ENCODE assay signal across 39 cellular contexts in the genomic region with DNA sequence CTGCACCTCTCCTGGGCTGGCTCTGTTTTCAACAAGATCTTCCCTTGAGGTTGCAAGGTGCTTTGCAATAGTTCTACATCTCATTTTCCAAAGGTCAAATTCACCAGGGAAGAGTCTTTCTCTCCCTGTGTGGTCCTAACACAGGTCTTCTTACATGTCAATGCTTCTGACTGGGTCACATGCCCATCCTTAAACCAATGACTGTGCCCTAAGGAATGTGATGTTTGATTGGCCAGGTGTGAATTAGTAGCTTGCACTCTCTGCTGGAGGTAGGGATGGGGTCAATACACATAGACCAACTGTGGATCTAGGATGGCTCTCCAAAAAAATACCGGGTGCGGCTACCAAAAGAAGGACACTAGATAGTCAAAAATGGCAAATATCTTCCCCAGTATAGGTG. TPM values are rescaled to one million over a fixed set of nuclear protein-coding genes. Genes with fewer than 3 reads are reported as not detected.
"Had no signal": no experiment of that assay in that cellular context is flagged by ENCODE, and none has a peak within 500 bp of the region (broad histone marks: within the 10 kb centered on the region; RNA-seq: fewer than 3 reads in every experiment).

No MANE protein-coding gene starts in this region.

- DNase-seq: activated CD4-positive, alpha-beta memory T cell treated with anti-CD3 and anti-CD28 coated beads for 36 hours; activated CD4-positive, alpha-beta T cell treated with anti-CD3 and anti-CD28 coated beads for 36 hours; activated CD4-positive, alpha-beta T cell treated with anti-CD3 and anti-CD28 coated beads, Interleukin-2, amount 10 ng/mL, durations not matched to agents 24 days and 14 days; activated CD4-positive, CD25-positive, alpha-beta regulatory T cell; activated CD4-positive, CD25-positive, alpha-beta regulatory T cell treated with anti-CD3 and anti-CD28 coated beads, Interleukin-2, amount 50 U/mL, for 72 hours; activated CD8-positive, alpha-beta memory T cell treated with anti-CD3 and anti-CD28 coated beads, Interleukin-2, amount 10 ng/mL, durations not matched to agents 7 days and 5 days; activated CD8-positive, alpha-beta memory T cell treated with anti-CD3 and anti-CD28 coated beads, Interleukin-2, amount 50 U/mL, for 4 hours; activated CD8-positive, alpha-beta T cell treated with anti-CD3 and anti-CD28 coated beads, Interleukin-2, amount 10 ng/mL, durations not matched to agents 7 days and 5 days; activated effector memory CD4-positive, alpha-beta T cell treated with anti-CD3 and anti-CD28 coated beads, Interleukin-2, amount 50 U/mL, for 16 hours; activated naive CD4-positive, alpha-beta T cell treated with anti-CD3 and anti-CD28 coated beads for 36 hours; activated naive CD8-positive, alpha-beta T cell treated with anti-CD3 and anti-CD28 coated beads for 36 hours; activated naive CD8-positive, alpha-beta T cell treated with anti-CD3 and anti-CD28 coated beads, Interleukin-2, amount 50 U/mL, for 24 hours; activated T-cell treated with anti-CD3 and anti-CD28 coated beads, Interleukin-2, amount 50 U/mL, for 1 hour; activated T-cell treated with anti-CD3 and anti-CD28 coated beads, Interleukin-2, amount 50 U/mL, for 48 hours; adrenal gland; amygdala; aorta; body of pancreas; caudate nucleus; cortex of kidney; dermis blood vessel endothelial cell; effector CD4-positive, alpha-beta T cell; effector memory CD8-positive, alpha-beta T cell; esophagus squamous epithelium; head of caudate nucleus; T-helper 1 cell; T-helper 17 cell; T1000; WERI-Rb-1 had no signal

- H3K9me3 Mint-ChIP-seq: activated CD4-positive, alpha-beta memory T cell treated with anti-CD3 and anti-CD28 coated beads for 36 hours; activated CD4-positive, alpha-beta T cell treated with anti-CD3 and anti-CD28 coated beads, Interleukin-2, amount 10 ng/mL, durations not matched to agents 24 days and 14 days; activated naive CD4-positive, alpha-beta T cell treated with anti-CD3 and anti-CD28 coated beads for 36 hours; activated naive CD4-positive, alpha-beta T cell treated with anti-CD3 and anti-CD28 coated beads, Interleukin-2, amount 50 U/mL, for 24 hours; activated naive CD8-positive, alpha-beta T cell treated with anti-CD3 and anti-CD28 coated beads for 36 hours; activated naive CD8-positive, alpha-beta T cell treated with anti-CD3 and anti-CD28 coated beads, Interleukin-2, amount 50 U/mL, for 24 hours; activated T-helper 1 cell treated with anti-CD3 and anti-CD28 coated beads, Interleukin-12 subunit alpha, Interleukin-12 subunit beta, Interleukin-2, Interleukin-4 antibody, amounts not matched to agents 30 ng/mL and 10 ng/mL and 1 ng/mL, durations not matched to agents 14 hours and 24 hours and 36 hours; activated T-helper 2 cell treated with anti-CD3 and anti-CD28 coated beads, Interferon-gamma antibody, Interleukin-2, Interleukin-4, amounts not matched to agents 10 μg/mL and 5 μg/mL and 100 μg/mL, durations not matched to agents 14 hours and 24 hours and 36 hours; effector memory CD8-positive, alpha-beta T cell; T-helper 2 cell treated with Interferon-gamma antibody and Interleukin-4, amounts not matched to agents 5 μg/mL and 100 μg/mL, for 36 hours had no signal

- H3K4me1 Mint-ChIP-seq: activated CD4-positive, alpha-beta T cell treated with anti-CD3 and anti-CD28 coated beads for 36 hours; activated CD4-positive, alpha-beta T cell treated with anti-CD3 and anti-CD28 coated beads, Interleukin-2, amount 10 ng/mL, durations not matched to agents 24 days and 14 days; activated CD8-positive, alpha-beta memory T cell treated with anti-CD3 and anti-CD28 coated beads, Interleukin-2, amount 10 ng/mL, durations not matched to agents 7 days and 5 days; activated naive CD4-positive, alpha-beta T cell treated with anti-CD3 and anti-CD28 coated beads, Interleukin-2, amount 50 U/mL, for 24 hours; activated naive CD8-positive, alpha-beta T cell treated with anti-CD3 and anti-CD28 coated beads for 36 hours; activated naive CD8-positive, alpha-beta T cell treated with anti-CD3 and anti-CD28 coated beads, Interleukin-2, amount 50 U/mL, for 24 hours had no signal

- H3K36me3 Mint-ChIP-seq: activated CD4-positive, alpha-beta memory T cell treated with anti-CD3 and anti-CD28 coated beads for 36 hours; activated CD8-positive, alpha-beta memory T cell treated with anti-CD3 and anti-CD28 coated beads, Interleukin-2, amount 10 ng/mL, durations not matched to agents 7 days and 5 days; activated naive CD4-positive, alpha-beta T cell treated with anti-CD3 and anti-CD28 coated beads, Interleukin-2, amount 50 U/mL, for 24 hours; activated naive CD8-positive, alpha-beta T cell treated with anti-CD3 and anti-CD28 coated beads for 36 hours had no signal

- H3K4me3 Mint-ChIP-seq: activated CD4-positive, alpha-beta memory T cell treated with anti-CD3 and anti-CD28 coated beads for 36 hours; activated CD4-positive, alpha-beta T cell treated with anti-CD3 and anti-CD28 coated beads for 36 hours; activated CD4-positive, alpha-beta T cell treated with anti-CD3 and anti-CD28 coated beads, Interleukin-2, amount 10 ng/mL, durations not matched to agents 24 days and 14 days; activated CD8-positive, alpha-beta memory T cell treated with anti-CD3 and anti-CD28 coated beads, Interleukin-2, amount 10 ng/mL, durations not matched to agents 7 days and 5 days; activated CD8-positive, alpha-beta T cell treated with anti-CD3 and anti-CD28 coated beads, Interleukin-2, amount 10 ng/mL, durations not matched to agents 7 days and 5 days; activated naive CD4-positive, alpha-beta T cell treated with anti-CD3 and anti-CD28 coated beads for 36 hours; activated naive CD4-positive, alpha-beta T cell treated with anti-CD3 and anti-CD28 coated beads, Interleukin-2, amount 50 U/mL, for 24 hours; activated naive CD8-positive, alpha-beta T cell treated with anti-CD3 and anti-CD28 coated beads for 36 hours; activated naive CD8-positive, alpha-beta T cell treated with anti-CD3 and anti-CD28 coated beads, Interleukin-2, amount 50 U/mL, for 24 hours; activated T-helper 1 cell treated with anti-CD3 and anti-CD28 coated beads, Interleukin-12 subunit alpha, Interleukin-12 subunit beta, Interleukin-2, Interleukin-4 antibody, amounts not matched to agents 30 ng/mL and 10 ng/mL and 1 ng/mL, durations not matched to agents 14 hours and 24 hours and 36 hours; effector memory CD8-positive, alpha-beta T cell; T-helper 17 cell; T-helper 2 cell treated with Interferon-gamma antibody and Interleukin-4, amounts not matched to agents 5 μg/mL and 100 μg/mL, for 36 hours had no signal

- H3K4me1 ChIP-seq: adrenal gland, body of pancreas, esophagus squamous epithelium had no signal

- H3K36me3 ChIP-seq: adrenal gland, esophagus squamous epithelium, WERI-Rb-1 had no signal

- H3K9me3 ChIP-seq: adrenal gland, body of pancreas, esophagus squamous epithelium had no signal

- H3K27me3 ChIP-seq: adrenal gland had no signal

- H3K27ac ChIP-seq: adrenal gland, body of pancreas, epithelial cell of prostate, esophagus squamous epithelium, WERI-Rb-1 had no signal

- H3K27ac Mint-ChIP-seq: activated CD4-positive, alpha-beta memory T cell treated with anti-CD3 and anti-CD28 coated beads for 36 hours; activated CD4-positive, alpha-beta T cell treated with anti-CD3 and anti-CD28 coated beads for 36 hours; activated CD4-positive, alpha-beta T cell treated with anti-CD3 and anti-CD28 coated beads, Interleukin-2, amount 10 ng/mL, durations not matched to agents 24 days and 14 days; activated CD8-positive, alpha-beta memory T cell treated with anti-CD3 and anti-CD28 coated beads, Interleukin-2, amount 10 ng/mL, durations not matched to agents 7 days and 5 days; activated CD8-positive, alpha-beta T cell treated with anti-CD3 and anti-CD28 coated beads, Interleukin-2, amount 10 ng/mL, durations not matched to agents 7 days and 5 days; activated naive CD4-positive, alpha-beta T cell treated with anti-CD3 and anti-CD28 coated beads for 36 hours; activated naive CD4-positive, alpha-beta T cell treated with anti-CD3 and anti-CD28 coated beads, Interleukin-2, amount 50 U/mL, for 24 hours; activated naive CD8-positive, alpha-beta T cell treated with anti-CD3 and anti-CD28 coated beads for 36 hours; activated naive CD8-positive, alpha-beta T cell treated with anti-CD3 and anti-CD28 coated beads, Interleukin-2, amount 50 U/mL, for 24 hours; activated T-helper 1 cell treated with anti-CD3 and anti-CD28 coated beads, Interleukin-12 subunit alpha, Interleukin-12 subunit beta, Interleukin-2, Interleukin-4 antibody, amounts not matched to agents 30 ng/mL and 10 ng/mL and 1 ng/mL, durations not matched to agents 14 hours and 24 hours and 36 hours; activated T-helper 2 cell treated with anti-CD3 and anti-CD28 coated beads, Interferon-gamma antibody, Interleukin-2, Interleukin-4, amounts not matched to agents 10 μg/mL and 5 μg/mL and 100 μg/mL, durations not matched to agents 14 hours and 24 hours and 36 hours; effector memory CD8-positive, alpha-beta T cell; T-helper 17 cell; T-helper 2 cell treated with Interferon-gamma antibody and Interleukin-4, amounts not matched to agents 5 μg/mL and 100 μg/mL, for 36 hours had no signal

- H3K4me3 ChIP-seq: adrenal gland, body of pancreas, esophagus squamous epithelium had no signal

- ATAC-seq: activated CD4-positive, alpha-beta T cell treated with anti-CD3 and anti-CD28 coated beads for 36 hours; activated CD8-positive, alpha-beta memory T cell treated with anti-CD3 and anti-CD28 coated beads, Interleukin-2, amount 10 ng/mL, durations not matched to agents 7 days and 5 days; activated CD8-positive, alpha-beta T cell treated with anti-CD3 and anti-CD28 coated beads, Interleukin-2, amount 10 ng/mL, durations not matched to agents 7 days and 5 days; activated naive CD8-positive, alpha-beta T cell treated with anti-CD3 and anti-CD28 coated beads, Interleukin-2, amount 50 U/mL, for 24 hours; body of pancreas; effector memory CD8-positive, alpha-beta T cell; T-helper 17 cell had no signal

RNA-seq across cellular contexts. Expression of a gene that starts 19.9 kb away (rescaled TPM):
- total RNA-seq: activated CD4-positive, alpha-beta memory T cell treated with anti-CD3 and anti-CD28 coated beads for 36 hours; activated CD4-positive, alpha-beta T cell treated with anti-CD3 and anti-CD28 coated beads for 36 hours; activated CD4-positive, alpha-beta T cell treated with anti-CD3 and anti-CD28 coated beads, Interleukin-2, amount 10 ng/mL, durations not matched to agents 24 days and 14 days; activated CD8-positive, alpha-beta memory T cell treated with anti-CD3 and anti-CD28 coated beads for 36 hours; activated CD8-positive, alpha-beta memory T cell treated with anti-CD3 and anti-CD28 coated beads, Interleukin-2, amount 10 ng/mL, durations not matched to agents 7 days and 5 days; activated CD8-positive, alpha-beta T cell treated with anti-CD3 and anti-CD28 coated beads, Interleukin-2, amount 10 ng/mL, durations not matched to agents 7 days and 5 days; activated naive CD4-positive, alpha-beta T cell treated with anti-CD3 and anti-CD28 coated beads for 36 hours; activated naive CD8-positive, alpha-beta T cell treated with anti-CD3 and anti-CD28 coated beads for 36 hours; activated T-helper 1 cell treated with anti-CD3 and anti-CD28 coated beads, Interleukin-12 subunit alpha, Interleukin-12 subunit beta, Interleukin-2, Interleukin-4 antibody, amounts not matched to agents 30 ng/mL and 10 ng/mL and 1 ng/mL, durations not matched to agents 14 hours and 24 hours and 36 hours; activated T-helper 2 cell treated with anti-CD3 and anti-CD28 coated beads, Interferon-gamma antibody, Interleukin-2, Interleukin-4, amounts not matched to agents 10 μg/mL and 5 μg/mL and 100 μg/mL, durations not matched to agents 14 hours and 24 hours and 36 hours; aorta; chondrocyte; dermis blood vessel endothelial cell; endothelial cell of umbilical vein; fibroblast of lung; fibroblast of villous mesenchyme; T-helper 17 cell had no signal
- polyA plus RNA-seq: aorta, endothelial cell of umbilical vein, fibroblast of lung had no signal
